In genomic region chr3:188697127-188697526, GRCh38 we compare ENCODE assay signal across 12 cellular contexts.
A peak's percentile ranks its signal among the peaks of the same experiment; 100 is the strongest.
DNase-seq lines count a peak whose midpoint lies in the region; ATAC-seq and TF ChIP-seq lines count a peak whose summit lies in the region.
"Had no signal": no experiment of that assay in that cellular context is flagged by ENCODE, and none has a peak within 500 bp of the region (broad histone marks: within the 10 kb centered on the region; RNA-seq: fewer than 3 reads in every experiment).

No MANE protein-coding gene starts in this region.

- H3K36me3 Mint-ChIP-seq in activated T-helper 17 cell treated with anti-CD3 and anti-CD28 coated beads, Interleukin-2, amount 50 U/mL, for 72 hours (ENCODE audit: low read depth) = no peaks in the 10 kb centered on the region
- no peaks in the 10 kb centered on the region for H3K36me3 Mint-ChIP-seq in Calu3 (ENCODE audit: insufficient read depth, unreplicated experiment)

- DNase-seq in NCI-H524 treated with DMSO at 0.1 percent for 48 hours (lab: John Stamatoyannopoulos, UW) = no peak
- no peak for DNase-seq in Calu3
- no peak for DNase-seq in NCI-H2196 treated with DMSO at 0.1 percent for 48 hours (lab: John Stamatoyannopoulos, UW; ENCODE audit: unreplicated experiment)
- no peak for DNase-seq in activated gamma-delta T cell treated with Interleukin-2 at 50 U/mL for 16 hours
- DNase-seq: brain microvascular endothelial cell, DND-41, nephron progenitor cell had no signal

- CTCF ChIA-PET in Calu3 (lab: Charles Lee) = interaction anchor here (0.6 kb wide), 1 partner anchor 95 kb away, joined by 3 read pairs; no protein-coding TSS in a partner anchor

- H3K27ac Mint-ChIP-seq in activated T-helper 17 cell treated with anti-CD3 and anti-CD28 coated beads, Interleukin-2, amount 50 U/mL, for 72 hours = no peak overlapping the region
- no peak overlapping the region for H3K27ac Mint-ChIP-seq in Calu3 (ENCODE audit: unreplicated experiment)
- H3K27ac Mint-ChIP-seq: nephron progenitor cell had no signal

- intact Hi-C loops in Calu3 (cut with micrococcal nuclease; ENCODE audit: unreplicated experiment) = no loop called here

- ATAC-seq in GM18511 (IDR thresholded peaks at IDR 0.05; ENCODE audit: unreplicated experiment) (peak; percentile 84), GM19452 (IDR thresholded peaks at IDR 0.05; ENCODE audit: unreplicated experiment) (peak; percentile 90), HG03097 (IDR thresholded peaks at IDR 0.05; ENCODE audit: low FRiP score, unreplicated experiment) (peak; percentile 78)
- ATAC-seq in activated T-helper 17 cell treated with anti-CD3 and anti-CD28 coated beads, Interleukin-2, amount 50 U/mL, for 72 hours (replicated peaks) = peak; percentile 54
- ATAC-seq: gastroesophageal sphincter had no signal

- peaks cover 28% of the 10 kb centered on the region for H3K4me1 Mint-ChIP-seq in activated T-helper 17 cell treated with anti-CD3 and anti-CD28 coated beads, Interleukin-2, amount 50 U/mL, for 72 hours
- H3K4me1 Mint-ChIP-seq in Calu3 (ENCODE audit: low read depth, unreplicated experiment) = no peaks in the 10 kb centered on the region

- peak overlapping the region; percentile 34 for H3K4me3 Mint-ChIP-seq in activated T-helper 17 cell treated with anti-CD3 and anti-CD28 coated beads, Interleukin-2, amount 50 U/mL, for 72 hours
- no peak overlapping the region for H3K4me3 Mint-ChIP-seq in Calu3 (ENCODE audit: low read depth, unreplicated experiment)
- H3K4me3 Mint-ChIP-seq: nephron progenitor cell had no signal

- no TSS peak for BruUV-seq in Calu3 (replicated peaks; lab: Mats Ljungman, UMichigan)

- no peaks in the 10 kb centered on the region for H3K27me3 Mint-ChIP-seq in activated T-helper 17 cell treated with anti-CD3 and anti-CD28 coated beads, Interleukin-2, amount 50 U/mL, for 72 hours
- H3K27me3 Mint-ChIP-seq in Calu3 (ENCODE audit: unreplicated experiment) = no peaks in the 10 kb centered on the region

- H3K9me3 Mint-ChIP-seq in activated T-helper 17 cell treated with anti-CD3 and anti-CD28 coated beads, Interleukin-2, amount 50 U/mL, for 72 hours = no peaks in the 10 kb centered on the region
- no peaks in the 10 kb centered on the region for H3K9me3 Mint-ChIP-seq in Calu3 (ENCODE audit: low read depth, unreplicated experiment)
- H3K9me3 Mint-ChIP-seq: nephron progenitor cell had no signal

- TF ChIP-seq CTCF in Calu3 (IDR thresholded peaks at IDR 0.05; ENCODE audit: unreplicated experiment) = no peak
